In genomic region chr3:128276577-128277183, GRCh38 we compare ENCODE assay signal across 18 cellular contexts.
DNase-seq lines count a peak whose midpoint lies in the region; ATAC-seq, FAIRE-seq and TF ChIP-seq lines count a peak whose summit lies in the region.
"Had no signal": no experiment of that assay in that cellular context is flagged by ENCODE, and none has a peak within 500 bp of the region (broad histone marks: within the 10 kb centered on the region; RNA-seq: fewer than 3 reads in every experiment).

No MANE protein-coding gene starts in this region.

- H3K36me3 ChIP-seq in CD4-positive, CD25-positive, alpha-beta regulatory T cell (ENCODE audit: control insufficient read depth, insufficient read depth, low read length): no peaks in the 10 kb centered on the region
- no peaks in the 10 kb centered on the region for H3K36me3 ChIP-seq in PC-3 (ENCODE audit: low read depth, low read length)

- H3K27me3 ChIP-seq in CD4-positive, CD25-positive, alpha-beta regulatory T cell (ENCODE audit: control insufficient read depth, insufficient read depth, low read length): no peaks in the 10 kb centered on the region
- H3K27me3 ChIP-seq in PC-3 (ENCODE audit: low read length): no peaks in the 10 kb centered on the region

- H3K27ac Mint-ChIP-seq in CD4-positive, CD25-positive, alpha-beta regulatory T cell: peak overlapping the region; percentile 42 to 84 (median 81)
- H3K27ac Mint-ChIP-seq in osteocyte (ENCODE audit: unreplicated experiment): no peak overlapping the region

- no peak for DNase-seq in CD4-positive, CD25-positive, alpha-beta regulatory T cell
- DNase-seq in PC-3 (peak; percentile 5), islet precursor cell (peak; percentile 31), osteocyte (ENCODE audit: extremely low spot score, unreplicated experiment) (peak; percentile 63), OCI-M1 (lab: John Stamatoyannopoulos, UW) (no peak), NCI-H1417 treated with DMSO at 0.1 percent for 48 hours (lab: John Stamatoyannopoulos, UW) (no peak), G401 (ENCODE audit: low spot score) (no peak), D721Med (ENCODE audit: insufficient read length, low spot score) (no peak)
- DNase-seq: C1 segment of cervical spinal cord, Caco-2, DMS79, KBM-7, NCI-H146, NCI-H748 treated with DMSO at 0.1 percent for 48 hours, SIG-M5 had no signal

- no peaks in the 10 kb centered on the region for H3K4me1 ChIP-seq in CD4-positive, CD25-positive, alpha-beta regulatory T cell (ENCODE audit: control insufficient read depth, insufficient read depth, low read length, poor library complexity, severe bottlenecking)
- H3K4me1 ChIP-seq in PC-3 (ENCODE audit: insufficient read depth, low read length): peaks cover 22% of the 10 kb centered on the region

- TF ChIP-seq CTCF in PC-3 (conservative IDR thresholded peaks at IDR 0.05; ENCODE audit: low read depth, low read length): no peak
- TF ChIP-seq CTCF in osteocyte (IDR thresholded peaks at IDR 0.05): no peak
- TF ChIP-seq CTCF in D721Med (IDR thresholded peaks at IDR 0.05; ENCODE audit: insufficient read depth, missing control alignments): no peak

- H3F3A ChIP-seq in PC-3 (ENCODE audit: low read length, unreplicated experiment): no peaks in the 10 kb centered on the region

- H3K9ac ChIP-seq in PC-3 (ENCODE audit: low read length): no peak overlapping the region

- H3K4me3 ChIP-seq in CD4-positive, CD25-positive, alpha-beta regulatory T cell (ENCODE audit: low read depth, low read length): no peak overlapping the region
- H3K4me3 ChIP-seq in PC-3 (ENCODE audit: low read length): no peak overlapping the region

- H3K27ac ChIP-seq in CD4-positive, CD25-positive, alpha-beta regulatory T cell (ENCODE audit: insufficient read depth, low read length, poor library complexity, severe bottlenecking): no peak overlapping the region
- H3K27ac ChIP-seq in PC-3 (ENCODE audit: low read length): no peak overlapping the region

- FAIRE-seq in D721Med (lab: Jason Lieb, UNC): no peak
- FAIRE-seq: A204.1, G401.6, GM12891 had no signal

- H3K9me3 Mint-ChIP-seq in CD4-positive, CD25-positive, alpha-beta regulatory T cell: peaks cover 0 to 2% (median 0%) of the 10 kb centered on the region in 7 donors
- no peaks in the 10 kb centered on the region for H3K9me3 Mint-ChIP-seq in osteocyte (ENCODE audit: unreplicated experiment)

- no peaks in the 10 kb centered on the region for H4K20me1 ChIP-seq in PC-3 (ENCODE audit: low read length)

- H3K4me3 Mint-ChIP-seq in CD4-positive, CD25-positive, alpha-beta regulatory T cell: no peak overlapping the region
- H3K4me3 Mint-ChIP-seq in osteocyte (ENCODE audit: unreplicated experiment): no peak overlapping the region

- H3K36me3 Mint-ChIP-seq in CD4-positive, CD25-positive, alpha-beta regulatory T cell: peaks cover 11% of the 10 kb centered on the region
- peaks cover 2% of the 10 kb centered on the region for H3K36me3 Mint-ChIP-seq in osteocyte (ENCODE audit: unreplicated experiment)

- H3K79me2 ChIP-seq in PC-3 (ENCODE audit: low read length): no peaks in the 10 kb centered on the region

- no peaks in the 10 kb centered on the region for H3K27me3 Mint-ChIP-seq in CD4-positive, CD25-positive, alpha-beta regulatory T cell
- no peaks in the 10 kb centered on the region for H3K27me3 Mint-ChIP-seq in osteocyte (ENCODE audit: unreplicated experiment)

- POLR2A ChIA-PET in PC-3 (lab: Charles Lee; ENCODE audit: unreplicated experiment): no interaction called here

- in situ Hi-C loops in G401 (cut with HindIII; ENCODE audit: low sequenced_read_pairs): no loop called here

- no TSS peak for BruUV-seq in PC-3 (replicated peaks; lab: Mats Ljungman, UMichigan)

- no peak overlapping the region for H2AFZ ChIP-seq in PC-3 (ENCODE audit: low read length)

- H3K9me2 ChIP-seq in PC-3 (replicated peaks; ENCODE audit: low read length): no peaks in the 10 kb centered on the region

- no peak for ATAC-seq in CD4-positive, CD25-positive, alpha-beta regulatory T cell (ENCODE audit: low read depth in 2 of 2)
- ATAC-seq in PC-3: no peak

- no peak overlapping the region for H3K4me2 ChIP-seq in PC-3 (ENCODE audit: low read length)

- H3K4me1 Mint-ChIP-seq in CD4-positive, CD25-positive, alpha-beta regulatory T cell: peaks cover 0 to 12% (median 3%) of the 10 kb centered on the region in 4 donors
- H3K4me1 Mint-ChIP-seq in osteocyte (ENCODE audit: unreplicated experiment): peaks cover 72% of the 10 kb centered on the region

- intact Hi-C loops in PC-3 (cut with micrococcal nuclease): no loop called here

- CTCF ChIA-PET in PC-3 (lab: Charles Lee): no interaction called here

- no peaks in the 10 kb centered on the region for H3K9me3 ChIP-seq in CD4-positive, CD25-positive, alpha-beta regulatory T cell (ENCODE audit: control insufficient read depth in 2 of 2, low read length in 2 of 2)
- H3K9me3 ChIP-seq in PC-3 (ENCODE audit: low read length): no peaks in the 10 kb centered on the region
- H3K9me3 ChIP-seq: Caco-2 had no signal

Comparison
In these comparisons a context has a peak if more than half of its experiments do, and no peak if none do; other contexts are left out.
1. DNase-seq: peak in PC-3 (single experiment), islet precursor cell (single experiment) and osteocyte (single experiment); none in CD4-positive, CD25-positive, alpha-beta regulatory T cell (0 of 3), OCI-M1 (single experiment), NCI-H1417 treated with DMSO at 0.1 percent for 48 hours (single experiment), G401 (single experiment) and D721Med (single experiment).